In genomic region chr18:2826581-2826980, GRCh38 we compare ENCODE assay signal across 20 cellular contexts. TPM values are rescaled to one million over a fixed set of nuclear protein-coding genes. Genes with fewer than 3 reads are reported as not detected.
DNase-seq lines count a peak whose midpoint lies in the region; ATAC-seq and TF ChIP-seq lines count a peak whose summit lies in the region.
"Had no signal": no experiment of that assay in that cellular context is flagged by ENCODE, and none has a peak within 500 bp of the region (broad histone marks: within the 10 kb centered on the region; RNA-seq: fewer than 3 reads in every experiment).

No MANE protein-coding gene starts in this region.

- H2AFZ ChIP-seq in neuronal stem cell (ENCODE audit: low read length), result peak overlapping the region; percentile 62

- no peak overlapping the region for H3K23ac ChIP-seq in neuronal stem cell (ENCODE audit: low read depth, low read length, poor library complexity)

- H3K4ac ChIP-seq in neuronal stem cell (ENCODE audit: low read length), result no peak overlapping the region

- H3K79me1 ChIP-seq in neuronal stem cell (ENCODE audit: low read depth, low read length), result no peaks in the 10 kb centered on the region

- H3K14ac ChIP-seq in neuronal stem cell (ENCODE audit: low read length), result no peak overlapping the region

- no peak overlapping the region for H4K8ac ChIP-seq in neuronal stem cell (ENCODE audit: low read depth, low read length)

- no peak overlapping the region for H2BK12ac ChIP-seq in neuronal stem cell (ENCODE audit: low read length)

- H2AK5ac ChIP-seq in neuronal stem cell (ENCODE audit: low read depth, low read length), result no peak overlapping the region

- no peak overlapping the region for H3K9ac ChIP-seq in neuronal stem cell (ENCODE audit: low read depth, low read length, poor library complexity)

- no peak overlapping the region for H3K18ac ChIP-seq in neuronal stem cell (ENCODE audit: low read length)

- H3K9me3 ChIP-seq in adrenal gland (replicated peaks in 1 of 3), result no peaks in the 10 kb centered on the region
- H3K9me3 ChIP-seq in heart left ventricle, result peaks cover 0 to 6% (median 0%) of the 10 kb centered on the region in 12 donors
- H3K9me3 ChIP-seq in neuronal stem cell (replicated peaks in 1 of 2; ENCODE audit: control insufficient read depth in 2 of 2, insufficient read depth in 1 of 2, low read depth in 1 of 2, low read length in 2 of 2), result no peaks in the 10 kb centered on the region
- H3K9me3 ChIP-seq in uterus, result no peaks in the 10 kb centered on the region
- H3K9me3 ChIP-seq: gastrocnemius medialis had no signal

- no peak overlapping the region for H2BK120ac ChIP-seq in neuronal stem cell (ENCODE audit: low read depth, low read length)

- H3K4me2 ChIP-seq in neuronal stem cell (ENCODE audit: insufficient read depth, low read length, poor library complexity, severe bottlenecking), result no peak overlapping the region

- intact Hi-C loops in adrenal gland (cut with DNase I), result no loop called here
- intact Hi-C loops in heart left ventricle (cut with DNase I), result no loop called here
- intact Hi-C loops in uterus (cut with DNase I; ENCODE audit: low total_unique reads), result no loop called here

- H4K91ac ChIP-seq in neuronal stem cell (ENCODE audit: low read depth, low read length, poor library complexity), result no peak overlapping the region

- H3K27me3 ChIP-seq in adrenal gland (no peaks in the 10 kb centered on the region), heart left ventricle (no peaks in the 10 kb centered on the region), neuronal stem cell (ENCODE audit: control insufficient read depth in 3 of 3, insufficient read depth in 3 of 3, low read depth in 1 of 3, low read length in 3 of 3) (peaks cover 0 to 7% (median 0%) of the 10 kb centered on the region in 3 experiments), uterus (no peaks in the 10 kb centered on the region)
- H3K27me3 ChIP-seq: gastrocnemius medialis had no signal

- TF ChIP-seq POLR2A in adrenal gland (IDR thresholded peaks at IDR 0.05), result no peak
- TF ChIP-seq POLR2A in heart left ventricle (IDR thresholded peaks at IDR 0.05), result no peak
- TF ChIP-seq POLR2A in uterus (IDR thresholded peaks at IDR 0.05), result no peak

- no peak overlapping the region for H2BK15ac ChIP-seq in neuronal stem cell (ENCODE audit: low read length)

- WGBS in adrenal gland, 4 donors, result 41 to 50% (median 49%) methylated on average over 10 of the region's 10 CpGs
- 26 to 31% (median 30%) methylated on average over 10 of the region's 10 CpGs for WGBS in heart left ventricle, 4 donors
- WGBS in neuronal stem cell (ENCODE audit: extremely low coverage in 2 of 2, insufficient read length in 2 of 2, insufficient replicate concordance in 1 of 2), 2 donors, result no CpG with 5 or more reads among the region's 10 CpGs

- H3K36me3 ChIP-seq in adrenal gland (replicated peaks in 1 of 2) (no peaks in the 10 kb centered on the region), heart left ventricle (no peaks in the 10 kb centered on the region), neuronal stem cell (replicated peaks in 1 of 2; ENCODE audit: control insufficient read depth in 2 of 2, insufficient read depth in 2 of 2, low read length in 2 of 2) (no peaks in the 10 kb centered on the region), uterus (no peaks in the 10 kb centered on the region)
- H3K36me3 ChIP-seq: gastrocnemius medialis had no signal

- ATAC-seq in heart left ventricle (peak in 3 of 4 donors; percentile 70 to 77 (median 70)), HG03571 (IDR thresholded peaks at IDR 0.05; ENCODE audit: unreplicated experiment) (no peak)
- ATAC-seq in stimulated activated naive CD8-positive, alpha-beta T cell treated with anti-CD3 and anti-CD28 coated beads, Interleukin-15, Interleukin-2, amounts not matched to agents 100 U/mL and 50 U/mL, for 24 hours, result no peak

- H3K4me1 ChIP-seq in adrenal gland (replicated peaks in 1 of 2), result no peaks in the 10 kb centered on the region
- peaks cover 0 to 8% (median 3%) of the 10 kb centered on the region in 12 donors for H3K4me1 ChIP-seq in heart left ventricle
- no peaks in the 10 kb centered on the region for H3K4me1 ChIP-seq in neuronal stem cell (ENCODE audit: control insufficient read depth in 2 of 2, insufficient read depth in 1 of 2, low read depth in 1 of 2, low read length in 2 of 2)
- peaks cover 0 to 5% of the 10 kb centered on the region in 2 donors for H3K4me1 ChIP-seq in uterus
- H3K4me1 ChIP-seq: gastrocnemius medialis had no signal

- no peak overlapping the region for H2BK5ac ChIP-seq in neuronal stem cell (ENCODE audit: low read length)

- DNase-seq in adrenal gland, result peak in 6 of 7 donors; percentile 44 to 74 (median 58)
- DNase-seq in heart left ventricle, result peak in 2 of 5 donors; percentile 11 to 33
- no peak for DNase-seq in neuronal stem cell (ENCODE audit: low spot score)
- peak; percentile 58 to 59 for DNase-seq in uterus
- no peak for DNase-seq in stimulated activated naive CD8-positive, alpha-beta T cell treated with anti-CD3 and anti-CD28 coated beads, Interleukin-15, Interleukin-2, amounts not matched to agents 100 U/mL and 50 U/mL, for 24 hours
- no peak for DNase-seq in middle frontal gyrus (ENCODE audit: extremely low spot score, low spot score)
- DNase-seq: activated CD4-positive, alpha-beta T cell treated with anti-CD3 and anti-CD28 coated beads for 48 hours; activated naive CD4-positive, alpha-beta T cell treated with anti-CD3 and anti-CD28 coated beads, Interleukin-2, amount 50 U/mL, for 16 hours; C1 segment of cervical spinal cord; caudate nucleus; endodermal cell; islet precursor cell; KG1; NCI-H345; posterior cingulate gyrus; SIG-M5; substantia nigra had no signal

- H3K4me3 ChIP-seq in adrenal gland (no peak overlapping the region), heart left ventricle (no peak overlapping the region), neuronal stem cell (ENCODE audit: low read length in 2 of 2) (no peak overlapping the region), uterus (no peak overlapping the region)
- H3K4me3 ChIP-seq: gastrocnemius medialis had no signal

- TF ChIP-seq CTCF in adrenal gland (IDR thresholded peaks at IDR 0.05) (no peak), heart left ventricle (IDR thresholded peaks at IDR 0.05) (no peak), uterus (IDR thresholded peaks at IDR 0.05) (no peak)

- H3K27ac ChIP-seq in adrenal gland, result peak overlapping the region in 2 of 5 donors; percentile 27 to 74
- H3K27ac ChIP-seq in heart left ventricle, result peak overlapping the region in 1 of 12 donors; percentile 21
- no peak overlapping the region for H3K27ac ChIP-seq in neuronal stem cell (replicated peaks; ENCODE audit: low read length)
- H3K27ac ChIP-seq in uterus, result peak overlapping the region; percentile 77 to 78
- H3K27ac ChIP-seq: gastrocnemius medialis, HL-60 had no signal

RNA-seq across cellular contexts. Expression of gene EMILIN2, which starts 20.2 kb away (rescaled TPM):
- total RNA-seq in adrenal gland, result 10 to 100 TPM in 5 of 8 donors, 1 to 10 TPM in 3; 5.0 to 20.8 (median 11.1) TPM
- polyA plus RNA-seq in adrenal gland, result 1 to 10 TPM; 3.3 to 9.2 (median 6.5) TPM
- 10 to 100 TPM; 17.8 to 71.3 (median 22.6) TPM for total RNA-seq in heart left ventricle
- 10 to 100 TPM; 14.4 to 38.2 TPM for polyA plus RNA-seq in heart left ventricle
- 4.1 TPM for polyA plus RNA-seq in neuronal stem cell (2013, experiment 1 of 2)
- 3.2 TPM for polyA plus RNA-seq in neuronal stem cell (2013, experiment 2 of 2)
- 10 to 100 TPM; 25.6 to 60.2 (median 43.2) TPM for total RNA-seq in uterus

Comparison
In these comparisons a context has a peak if more than half of its experiments do, and no peak if none do; other contexts are left out.
1. DNase-seq: peak in adrenal gland (6 of 7) and uterus (2 of 2); none in neuronal stem cell (single experiment), stimulated activated naive CD8-positive, alpha-beta T cell treated with anti-CD3 and anti-CD28 coated beads, Interleukin-15, Interleukin-2, amounts not matched to agents 100 U/mL and 50 U/mL, for 24 hours (single experiment) and middle frontal gyrus (single experiment).
2. ATAC-seq: peak in heart left ventricle (3 of 4); none in HG03571 (single experiment) and stimulated activated naive CD8-positive, alpha-beta T cell treated with anti-CD3 and anti-CD28 coated beads, Interleukin-15, Interleukin-2, amounts not matched to agents 100 U/mL and 50 U/mL, for 24 hours (single experiment).